In the genomic region with DNA sequence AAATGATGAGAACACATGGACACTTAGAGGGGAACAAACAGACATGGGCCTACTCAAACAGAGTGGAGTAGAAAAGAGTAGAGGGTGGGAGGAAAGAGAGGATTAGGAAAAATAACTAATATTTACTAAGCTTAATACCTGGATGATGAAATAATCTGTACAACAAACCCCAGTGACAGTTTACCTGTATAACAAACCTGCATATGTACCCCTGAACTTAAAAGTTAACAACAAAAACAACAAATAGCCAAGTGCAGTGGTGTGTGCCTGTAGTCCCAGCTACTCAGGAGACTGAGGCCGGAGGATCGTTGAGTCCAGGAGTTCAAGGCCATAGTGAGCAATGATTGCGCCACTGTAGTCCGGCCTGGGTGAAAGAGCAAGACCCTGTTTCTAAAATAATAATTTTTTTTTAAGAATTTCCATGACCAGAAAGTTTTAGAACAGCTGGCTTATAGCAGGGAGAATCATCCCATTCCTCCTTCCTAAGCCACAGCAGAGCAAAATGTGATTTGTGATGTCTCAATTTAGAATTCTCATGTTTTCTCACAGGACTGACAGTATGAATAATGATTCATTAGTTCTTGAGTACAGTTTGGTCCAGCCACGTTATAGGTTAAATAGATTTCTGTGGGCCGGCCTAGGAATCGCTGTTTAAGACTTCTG, we compare ENCODE assay signal across 1 cellular context.
TF ChIP-seq lines count a peak whose summit lies in the region.

No MANE protein-coding gene starts in this region.

TF ChIP-seq in HepG2, 621 proteins besides CTCF, POLR2A, EP300 and RAD21 (continued from another document and continues in another):
- TF ChIP-seq, protein P1, sequence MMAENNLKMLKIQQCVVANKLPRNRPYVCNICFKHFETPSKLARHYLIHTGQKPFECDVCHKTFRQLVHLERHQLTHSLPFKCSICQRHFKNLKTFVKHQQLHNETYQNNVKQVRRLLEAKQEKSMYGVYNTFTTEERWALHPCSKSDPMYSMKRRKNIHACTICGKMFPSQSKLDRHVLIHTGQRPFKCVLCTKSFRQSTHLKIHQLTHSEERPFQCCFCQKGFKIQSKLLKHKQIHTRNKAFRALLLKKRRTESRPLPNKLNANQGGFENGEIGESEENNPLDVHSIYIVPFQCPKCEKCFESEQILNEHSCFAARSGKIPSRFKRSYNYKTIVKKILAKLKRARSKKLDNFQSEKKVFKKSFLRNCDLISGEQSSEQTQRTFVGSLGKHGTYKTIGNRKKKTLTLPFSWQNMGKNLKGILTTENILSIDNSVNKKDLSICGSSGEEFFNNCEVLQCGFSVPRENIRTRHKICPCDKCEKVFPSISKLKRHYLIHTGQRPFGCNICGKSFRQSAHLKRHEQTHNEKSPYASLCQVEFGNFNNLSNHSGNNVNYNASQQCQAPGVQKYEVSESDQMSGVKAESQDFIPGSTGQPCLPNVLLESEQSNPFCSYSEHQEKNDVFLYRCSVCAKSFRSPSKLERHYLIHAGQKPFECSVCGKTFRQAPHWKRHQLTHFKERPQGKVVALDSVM (CRISPR knock-in tag; IDR thresholded peaks at IDR 0.05), result peak; percentile 94
- TF ChIP-seq ZKSCAN5 (CRISPR knock-in tag; IDR thresholded peaks at IDR 0.05) (peak; percentile 94), ZBTB38 (CRISPR knock-in tag; IDR thresholded peaks at IDR 0.05) (no peak), KLF11 (CRISPR knock-in tag; IDR thresholded peaks at IDR 0.05) (no peak), HMG20A (CRISPR knock-in tag; IDR thresholded peaks at IDR 0.05; ENCODE audit: borderline replicate concordance) (peak; percentile 50; the same call in 1 of the 2 replicates), ZNF776 (CRISPR knock-in tag; IDR thresholded peaks at IDR 0.05) (no peak), ZNF501 (CRISPR knock-in tag; IDR thresholded peaks at IDR 0.05) (no peak), SNAI1 (CRISPR knock-in tag; IDR thresholded peaks at IDR 0.05; ENCODE audit: borderline replicate concordance) (no peak), XBP1 (CRISPR knock-in tag; IDR thresholded peaks at IDR 0.05) (no peak), GTF2F1 (IDR thresholded peaks at IDR 0.05; ENCODE audit: low read length) (no peak), ZNF614 (CRISPR knock-in tag; IDR thresholded peaks at IDR 0.05; ENCODE audit: borderline replicate concordance) (peak; percentile 83), THAP11 (CRISPR knock-in tag; IDR thresholded peaks at IDR 0.05) (peak; percentile 56; the same call in 1 of the 2 replicates), ZNF446 (CRISPR knock-in tag; IDR thresholded peaks at IDR 0.05) (0 out of 2 replicates have a peak, but pooled peaks have one; percentile 33), KDM1A (CRISPR knock-in tag; IDR thresholded peaks at IDR 0.05) (0 out of 2 replicates have a peak, but pooled peaks have one; percentile 70), HDAC1 (CRISPR knock-in tag; IDR thresholded peaks at IDR 0.05) (peak; percentile 69), NR2C2 (CRISPR knock-in tag; IDR thresholded peaks at IDR 0.05; ENCODE audit: borderline replicate concordance) (peak; percentile 71), FOXK2 (IDR thresholded peaks at IDR 0.05) (no peak), ZNF616 (CRISPR knock-in tag; IDR thresholded peaks at IDR 0.05; ENCODE audit: low read depth) (no peak), SNRNP70 (IDR thresholded peaks at IDR 0.05; ENCODE audit: low read depth, low read length) (no peak), ZNF670 (CRISPR knock-in tag; IDR thresholded peaks at IDR 0.05; ENCODE audit: borderline replicate concordance) (peak; percentile 55; the same call in 1 of the 2 replicates), ZFP62 (CRISPR knock-in tag; IDR thresholded peaks at IDR 0.05) (no peak), MAFK (conservative IDR thresholded peaks at IDR 0.05 in 1 of 2, IDR thresholded peaks at IDR 0.05 in 1 of 2; ENCODE audit: low read length in 2 of 2) (no peak), CHD4 (IDR thresholded peaks at IDR 0.05; ENCODE audit: borderline replicate concordance, low read length) (no peak), ZFP37 (CRISPR knock-in tag; IDR thresholded peaks at IDR 0.05; ENCODE audit: borderline replicate concordance) (no peak), ZNF562 (CRISPR knock-in tag; IDR thresholded peaks at IDR 0.05; ENCODE audit: borderline replicate concordance) (no peak), TAF1 (CRISPR knock-in tag; IDR thresholded peaks at IDR 0.05) (no peak), ZNF225 (CRISPR knock-in tag; IDR thresholded peaks at IDR 0.05) (no peak), KMT2B (CRISPR knock-in tag; IDR thresholded peaks at IDR 0.05) (no peak), NR2F6 (IDR thresholded peaks at IDR 0.05) (peak; percentile 50), NR2F6 (CRISPR knock-in tag; IDR thresholded peaks at IDR 0.05) (peak; percentile 76), SMC3 (IDR thresholded peaks at IDR 0.05; ENCODE audit: low read length) (no peak), MLLT10 (CRISPR knock-in tag; IDR thresholded peaks at IDR 0.05) (no peak), GTF3A (CRISPR knock-in tag; conservative IDR thresholded peaks at IDR 0.05) (no peak), ZFP36L2 (CRISPR knock-in tag; IDR thresholded peaks at IDR 0.05) (no peak), ZIK1 (CRISPR knock-in tag; IDR thresholded peaks at IDR 0.05; ENCODE audit: borderline replicate concordance, low read depth) (no peak), RFXAP (CRISPR knock-in tag; IDR thresholded peaks at IDR 0.05; ENCODE audit: borderline replicate concordance) (no peak), TCF7L2 (IDR thresholded peaks at IDR 0.05; ENCODE audit: low read depth, low read length) (no peak), FLYWCH1 (CRISPR knock-in tag; IDR thresholded peaks at IDR 0.05) (no peak)
- TF ChIP-seq, protein P2, sequence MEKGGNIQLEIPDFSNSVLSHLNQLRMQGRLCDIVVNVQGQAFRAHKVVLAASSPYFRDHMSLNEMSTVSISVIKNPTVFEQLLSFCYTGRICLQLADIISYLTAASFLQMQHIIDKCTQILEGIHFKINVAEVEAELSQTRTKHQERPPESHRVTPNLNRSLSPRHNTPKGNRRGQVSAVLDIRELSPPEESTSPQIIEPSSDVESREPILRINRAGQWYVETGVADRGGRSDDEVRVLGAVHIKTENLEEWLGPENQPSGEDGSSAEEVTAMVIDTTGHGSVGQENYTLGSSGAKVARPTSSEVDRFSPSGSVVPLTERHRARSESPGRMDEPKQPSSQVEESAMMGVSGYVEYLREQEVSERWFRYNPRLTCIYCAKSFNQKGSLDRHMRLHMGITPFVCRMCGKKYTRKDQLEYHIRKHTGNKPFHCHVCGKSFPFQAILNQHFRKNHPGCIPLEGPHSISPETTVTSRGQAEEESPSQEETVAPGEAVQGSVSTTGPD (CRISPR knock-in tag; IDR thresholded peaks at IDR 0.05), result no peak
- TF ChIP-seq, protein P3, sequence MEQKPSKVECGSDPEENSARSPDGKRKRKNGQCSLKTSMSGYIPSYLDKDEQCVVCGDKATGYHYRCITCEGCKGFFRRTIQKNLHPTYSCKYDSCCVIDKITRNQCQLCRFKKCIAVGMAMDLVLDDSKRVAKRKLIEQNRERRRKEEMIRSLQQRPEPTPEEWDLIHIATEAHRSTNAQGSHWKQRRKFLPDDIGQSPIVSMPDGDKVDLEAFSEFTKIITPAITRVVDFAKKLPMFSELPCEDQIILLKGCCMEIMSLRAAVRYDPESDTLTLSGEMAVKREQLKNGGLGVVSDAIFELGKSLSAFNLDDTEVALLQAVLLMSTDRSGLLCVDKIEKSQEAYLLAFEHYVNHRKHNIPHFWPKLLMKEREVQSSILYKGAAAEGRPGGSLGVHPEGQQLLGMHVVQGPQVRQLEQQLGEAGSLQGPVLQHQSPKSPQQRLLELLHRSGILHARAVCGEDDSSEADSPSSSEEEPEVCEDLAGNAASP (CRISPR knock-in tag; IDR thresholded peaks at IDR 0.05; ENCODE audit: borderline replicate concordance), result peak; percentile 71; the same call in 1 of the 2 replicates
- TF ChIP-seq, protein P4, sequence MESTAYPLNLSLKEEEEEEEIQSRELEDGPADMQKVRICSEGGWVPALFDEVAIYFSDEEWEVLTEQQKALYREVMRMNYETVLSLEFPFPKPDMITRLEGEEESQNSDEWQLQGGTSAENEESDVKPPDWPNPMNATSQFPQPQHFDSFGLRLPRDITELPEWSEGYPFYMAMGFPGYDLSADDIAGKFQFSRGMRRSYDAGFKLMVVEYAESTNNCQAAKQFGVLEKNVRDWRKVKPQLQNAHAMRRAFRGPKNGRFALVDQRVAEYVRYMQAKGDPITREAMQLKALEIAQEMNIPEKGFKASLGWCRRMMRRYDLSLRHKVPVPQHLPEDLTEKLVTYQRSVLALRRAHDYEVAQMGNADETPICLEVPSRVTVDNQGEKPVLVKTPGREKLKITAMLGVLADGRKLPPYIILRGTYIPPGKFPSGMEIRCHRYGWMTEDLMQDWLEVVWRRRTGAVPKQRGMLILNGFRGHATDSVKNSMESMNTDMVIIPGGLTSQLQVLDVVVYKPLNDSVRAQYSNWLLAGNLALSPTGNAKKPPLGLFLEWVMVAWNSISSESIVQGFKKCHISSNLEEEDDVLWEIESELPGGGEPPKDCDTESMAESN (CRISPR knock-in tag; conservative IDR thresholded peaks at IDR 0.05), result no peak
- TF ChIP-seq, protein P5, sequence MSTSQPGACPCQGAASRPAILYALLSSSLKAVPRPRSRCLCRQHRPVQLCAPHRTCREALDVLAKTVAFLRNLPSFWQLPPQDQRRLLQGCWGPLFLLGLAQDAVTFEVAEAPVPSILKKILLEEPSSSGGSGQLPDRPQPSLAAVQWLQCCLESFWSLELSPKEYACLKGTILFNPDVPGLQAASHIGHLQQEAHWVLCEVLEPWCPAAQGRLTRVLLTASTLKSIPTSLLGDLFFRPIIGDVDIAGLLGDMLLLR (CRISPR knock-in tag; IDR thresholded peaks at IDR 0.05), result no peak
- TF ChIP-seq, protein P6, sequence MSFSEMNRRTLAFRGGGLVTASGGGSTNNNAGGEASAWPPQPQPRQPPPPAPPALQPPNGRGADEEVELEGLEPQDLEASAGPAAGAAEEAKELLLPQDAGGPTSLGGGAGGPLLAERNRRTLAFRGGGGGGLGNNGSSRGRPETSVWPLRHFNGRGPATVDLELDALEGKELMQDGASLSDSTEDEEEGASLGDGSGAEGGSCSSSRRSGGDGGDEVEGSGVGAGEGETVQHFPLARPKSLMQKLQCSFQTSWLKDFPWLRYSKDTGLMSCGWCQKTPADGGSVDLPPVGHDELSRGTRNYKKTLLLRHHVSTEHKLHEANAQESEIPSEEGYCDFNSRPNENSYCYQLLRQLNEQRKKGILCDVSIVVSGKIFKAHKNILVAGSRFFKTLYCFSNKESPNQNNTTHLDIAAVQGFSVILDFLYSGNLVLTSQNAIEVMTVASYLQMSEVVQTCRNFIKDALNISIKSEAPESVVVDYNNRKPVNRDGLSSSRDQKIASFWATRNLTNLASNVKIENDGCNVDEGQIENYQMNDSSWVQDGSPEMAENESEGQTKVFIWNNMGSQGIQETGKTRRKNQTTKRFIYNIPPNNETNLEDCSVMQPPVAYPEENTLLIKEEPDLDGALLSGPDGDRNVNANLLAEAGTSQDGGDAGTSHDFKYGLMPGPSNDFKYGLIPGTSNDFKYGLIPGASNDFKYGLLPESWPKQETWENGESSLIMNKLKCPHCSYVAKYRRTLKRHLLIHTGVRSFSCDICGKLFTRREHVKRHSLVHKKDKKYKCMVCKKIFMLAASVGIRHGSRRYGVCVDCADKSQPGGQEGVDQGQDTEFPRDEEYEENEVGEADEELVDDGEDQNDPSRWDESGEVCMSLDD (CRISPR knock-in tag; IDR thresholded peaks at IDR 0.05; ENCODE audit: borderline replicate concordance), result no peak
- TF ChIP-seq, protein P7, sequence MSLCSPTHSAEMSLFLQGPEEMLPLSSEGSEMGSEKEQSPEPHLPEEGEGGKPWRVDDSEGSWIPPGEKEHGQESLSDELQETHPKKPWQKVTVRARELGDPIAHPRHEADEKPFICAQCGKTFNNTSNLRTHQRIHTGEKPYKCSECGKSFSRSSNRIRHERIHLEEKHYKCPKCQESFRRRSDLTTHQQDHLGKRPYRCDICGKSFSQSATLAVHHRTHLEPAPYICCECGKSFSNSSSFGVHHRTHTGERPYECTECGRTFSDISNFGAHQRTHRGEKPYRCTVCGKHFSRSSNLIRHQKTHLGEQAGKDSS (CRISPR knock-in tag; IDR thresholded peaks at IDR 0.05; ENCODE audit: borderline replicate concordance, low read depth), result no peak
- TF ChIP-seq, protein P8, sequence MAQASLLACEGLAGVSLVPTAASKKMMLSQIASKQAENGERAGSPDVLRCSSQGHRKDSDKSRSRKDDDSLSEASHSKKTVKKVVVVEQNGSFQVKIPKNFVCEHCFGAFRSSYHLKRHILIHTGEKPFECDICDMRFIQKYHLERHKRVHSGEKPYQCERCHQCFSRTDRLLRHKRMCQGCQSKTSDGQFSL (CRISPR knock-in tag; IDR thresholded peaks at IDR 0.05), result no peak
- TF ChIP-seq, protein P9, sequence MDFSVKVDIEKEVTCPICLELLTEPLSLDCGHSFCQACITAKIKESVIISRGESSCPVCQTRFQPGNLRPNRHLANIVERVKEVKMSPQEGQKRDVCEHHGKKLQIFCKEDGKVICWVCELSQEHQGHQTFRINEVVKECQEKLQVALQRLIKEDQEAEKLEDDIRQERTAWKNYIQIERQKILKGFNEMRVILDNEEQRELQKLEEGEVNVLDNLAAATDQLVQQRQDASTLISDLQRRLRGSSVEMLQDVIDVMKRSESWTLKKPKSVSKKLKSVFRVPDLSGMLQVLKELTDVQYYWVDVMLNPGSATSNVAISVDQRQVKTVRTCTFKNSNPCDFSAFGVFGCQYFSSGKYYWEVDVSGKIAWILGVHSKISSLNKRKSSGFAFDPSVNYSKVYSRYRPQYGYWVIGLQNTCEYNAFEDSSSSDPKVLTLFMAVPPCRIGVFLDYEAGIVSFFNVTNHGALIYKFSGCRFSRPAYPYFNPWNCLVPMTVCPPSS (IDR thresholded peaks at IDR 0.05), result no peak
- TF ChIP-seq, protein P10, sequence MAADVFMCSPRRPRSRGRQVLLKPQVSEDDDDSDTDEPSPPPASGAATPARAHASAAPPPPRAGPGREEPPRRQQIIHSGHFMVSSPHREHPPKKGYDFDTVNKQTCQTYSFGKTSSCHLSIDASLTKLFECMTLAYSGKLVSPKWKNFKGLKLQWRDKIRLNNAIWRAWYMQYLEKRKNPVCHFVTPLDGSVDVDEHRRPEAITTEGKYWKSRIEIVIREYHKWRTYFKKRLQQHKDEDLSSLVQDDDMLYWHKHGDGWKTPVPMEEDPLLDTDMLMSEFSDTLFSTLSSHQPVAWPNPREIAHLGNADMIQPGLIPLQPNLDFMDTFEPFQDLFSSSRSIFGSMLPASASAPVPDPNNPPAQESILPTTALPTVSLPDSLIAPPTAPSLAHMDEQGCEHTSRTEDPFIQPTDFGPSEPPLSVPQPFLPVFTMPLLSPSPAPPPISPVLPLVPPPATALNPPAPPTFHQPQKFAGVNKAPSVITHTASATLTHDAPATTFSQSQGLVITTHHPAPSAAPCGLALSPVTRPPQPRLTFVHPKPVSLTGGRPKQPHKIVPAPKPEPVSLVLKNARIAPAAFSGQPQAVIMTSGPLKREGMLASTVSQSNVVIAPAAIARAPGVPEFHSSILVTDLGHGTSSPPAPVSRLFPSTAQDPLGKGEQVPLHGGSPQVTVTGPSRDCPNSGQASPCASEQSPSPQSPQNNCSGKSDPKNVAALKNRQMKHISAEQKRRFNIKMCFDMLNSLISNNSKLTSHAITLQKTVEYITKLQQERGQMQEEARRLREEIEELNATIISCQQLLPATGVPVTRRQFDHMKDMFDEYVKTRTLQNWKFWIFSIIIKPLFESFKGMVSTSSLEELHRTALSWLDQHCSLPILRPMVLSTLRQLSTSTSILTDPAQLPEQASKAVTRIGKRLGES (CRISPR knock-in tag; IDR thresholded peaks at IDR 0.05; ENCODE audit: borderline replicate concordance), result no peak
